2 cellular contexts compared by ENCODE assay signal in genomic region chr19:17796838-17797168, GRCh38.
A peak's percentile ranks its signal among the peaks of the same experiment; 100 is the strongest.
TF ChIP-seq lines count a peak whose summit lies in the region.

No MANE protein-coding gene starts in this region.

TF ChIP-seq in HCT116, 20 proteins besides CTCF, POLR2A, EP300 and RAD21:
- TF ChIP-seq CBX3 (IDR thresholded peaks at IDR 0.05; ENCODE audit: low read depth) (peak; percentile 57), SP1 (IDR thresholded peaks at IDR 0.05; ENCODE audit: low read depth) (no peak), EZH2 (IDR thresholded peaks at IDR 0.05) (no peak), JUND (IDR thresholded peaks at IDR 0.05) (no peak), CEBPB (IDR thresholded peaks at IDR 0.05; ENCODE audit: low read depth) (no peak), SRF (IDR thresholded peaks at IDR 0.05; ENCODE audit: low read depth) (no peak)
TF ChIP-seq in HCT116: peak in this region for 1.

TF ChIP-seq in K562, 482 proteins besides CTCF, POLR2A, EP300 and RAD21:
- no peak for TF ChIP-seq DPF2 (IDR thresholded peaks at IDR 0.05)
- TF ChIP-seq SAP30 (IDR thresholded peaks at IDR 0.05; ENCODE audit: borderline replicate concordance, insufficient read depth, low read depth, low read length, poor library complexity, severe bottlenecking) = no peak
- peak; percentile 70 for TF ChIP-seq RBM25 (IDR thresholded peaks at IDR 0.05; ENCODE audit: low read depth, low read length, severe bottlenecking)
- TF ChIP-seq NR1H2 (CRISPR knock-in tag; IDR thresholded peaks at IDR 0.05) = no peak
- TF ChIP-seq, protein P1, sequence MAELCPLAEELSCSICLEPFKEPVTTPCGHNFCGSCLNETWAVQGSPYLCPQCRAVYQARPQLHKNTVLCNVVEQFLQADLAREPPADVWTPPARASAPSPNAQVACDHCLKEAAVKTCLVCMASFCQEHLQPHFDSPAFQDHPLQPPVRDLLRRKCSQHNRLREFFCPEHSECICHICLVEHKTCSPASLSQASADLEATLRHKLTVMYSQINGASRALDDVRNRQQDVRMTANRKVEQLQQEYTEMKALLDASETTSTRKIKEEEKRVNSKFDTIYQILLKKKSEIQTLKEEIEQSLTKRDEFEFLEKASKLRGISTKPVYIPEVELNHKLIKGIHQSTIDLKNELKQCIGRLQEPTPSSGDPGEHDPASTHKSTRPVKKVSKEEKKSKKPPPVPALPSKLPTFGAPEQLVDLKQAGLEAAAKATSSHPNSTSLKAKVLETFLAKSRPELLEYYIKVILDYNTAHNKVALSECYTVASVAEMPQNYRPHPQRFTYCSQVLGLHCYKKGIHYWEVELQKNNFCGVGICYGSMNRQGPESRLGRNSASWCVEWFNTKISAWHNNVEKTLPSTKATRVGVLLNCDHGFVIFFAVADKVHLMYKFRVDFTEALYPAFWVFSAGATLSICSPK (IDR thresholded peaks at IDR 0.05; ENCODE audit: borderline replicate concordance) = no peak
- TF ChIP-seq BCOR (IDR thresholded peaks at IDR 0.05) = peak; percentile 72
